In genomic region chr15:52331490-52332240, GRCh38 we compare ENCODE assay signal across 8 cellular contexts. TPM values are rescaled to one million over a fixed set of nuclear protein-coding genes. Genes with fewer than 3 reads are reported as not detected.
DNase-seq lines count a peak whose midpoint lies in the region; ATAC-seq and TF ChIP-seq lines count a peak whose summit lies in the region.

No MANE protein-coding gene starts in this region.

- 61 to 64% (median 64%) methylated on average over 6 of the region's 6 CpGs for WGBS in psoas muscle, 3 donors

- intact Hi-C loops in psoas muscle (cut with DNase I) = loop anchor here (10.0 kb wide), 3 partner anchors 77 to 193 kb away; partner anchors contain the start of gene MYO5A (in 1 of the 2)

- ATAC-seq in HG02840 (IDR thresholded peaks at IDR 0.05; ENCODE audit: low FRiP score, unreplicated experiment) (peak; percentile 86), psoas muscle (peak; percentile 71 to 91 (median 83))

- H3K4me3 ChIP-seq in epithelial cell of proximal tubule (ENCODE audit: low read depth, low read length) = no peak overlapping the region
- H3K4me3 ChIP-seq in psoas muscle = no peak overlapping the region

- H3K36me3 ChIP-seq in psoas muscle (ENCODE audit: insufficient read depth in 1 of 2, low read depth in 1 of 2) = peaks cover 0 to 52% of the 10 kb centered on the region in 2 donors

- TF ChIP-seq CTCF in 22Rv1 (IDR thresholded peaks at IDR 0.05) (peak; percentile 74), GM13976 (IDR thresholded peaks at IDR 0.05; ENCODE audit: borderline replicate concordance, control extremely low read depth, extremely low read depth, insufficient read depth, missing control alignments) (peak; percentile 40), epithelial cell of proximal tubule (conservative IDR thresholded peaks at IDR 0.05; ENCODE audit: low read depth, low read length) (peak; percentile 57), psoas muscle (IDR thresholded peaks at IDR 0.05) (peak; percentile 30)

- in situ Hi-C loops in GM13976 (cut with MboI; ENCODE audit: low sequenced_read_pairs, unreplicated experiment) = no loop called here

- no peaks in the 10 kb centered on the region for H3K9me3 ChIP-seq in psoas muscle

- DNase-seq in GM13976 (ENCODE audit: low spot score) = peak; percentile 67
- peak; percentile 5 for DNase-seq in NCI-H1694 (lab: John Stamatoyannopoulos, UW)
- peak; percentile 6 to 11 for DNase-seq in activated CD8-positive, alpha-beta memory T cell treated with anti-CD3 and anti-CD28 coated beads for 1 hour (ENCODE audit: extremely low read depth in 1 of 2, low read depth in 1 of 2)
- no peak for DNase-seq in epithelial cell of proximal tubule (ENCODE audit: low read depth)
- DNase-seq in psoas muscle = no peak
- DNase-seq in NCI-H128 (lab: John Stamatoyannopoulos, UW; ENCODE audit: unreplicated experiment) = no peak

- H3K4me1 ChIP-seq in psoas muscle = peaks cover 9% of the 10 kb centered on the region

- H3K27ac ChIP-seq in 22Rv1 (no peak overlapping the region), psoas muscle (no peak overlapping the region)

- H3K27me3 ChIP-seq in psoas muscle (ENCODE audit: insufficient read depth in 3 of 3, low read length in 2 of 3) = no peaks in the 10 kb centered on the region

RNA-seq across cellular contexts. Expression of gene MYO5C, which starts 36.1 kb away (rescaled TPM):
- total RNA-seq in epithelial cell of proximal tubule (16.9 and 22.3 TPM in 2 replicates), psoas muscle (1 to 10 TPM; 1.2 to 3.0 (median 2.2) TPM)
- polyA plus RNA-seq in psoas muscle = under 1 TPM; 0.53 to 0.77 (median 0.75) TPM

Comparison
In these comparisons a context has a peak if more than half of its experiments do, and no peak if none do; other contexts are left out.
1. DNase-seq: peak in GM13976 (single experiment), NCI-H1694 (single experiment) and activated CD8-positive, alpha-beta memory T cell treated with anti-CD3 and anti-CD28 coated beads for 1 hour (2 of 2); none in epithelial cell of proximal tubule (single experiment), psoas muscle (0 of 2) and NCI-H128 (single experiment).
2. Peak in every context shown above with its lines, with median percentiles within 50 percentile points of each other: CTCF ChIP-seq.